Comparison of ENCODE assay signal across 1 cellular context in the genomic region with DNA sequence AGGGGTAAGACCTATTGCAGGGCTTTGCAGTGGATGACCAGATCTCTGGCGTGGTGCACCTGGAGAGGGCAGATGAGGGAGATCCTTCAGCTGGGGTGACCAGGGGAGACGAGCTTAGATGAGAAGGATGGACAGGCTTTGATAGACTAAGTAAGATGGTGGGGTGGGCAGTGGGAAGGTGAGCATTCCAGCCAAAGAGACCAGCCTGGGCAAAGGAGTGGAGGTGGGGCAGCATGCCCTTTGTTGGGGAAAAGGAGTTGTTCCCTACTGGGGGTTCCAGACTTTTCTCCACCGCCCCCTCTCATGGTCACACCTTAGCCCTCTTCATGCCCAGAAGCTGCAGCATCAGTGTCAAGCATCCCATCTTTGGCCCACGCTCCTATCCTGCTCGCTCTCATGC.
TF ChIP-seq lines count a peak whose summit lies in the region.

No MANE protein-coding gene starts in this region.

TF ChIP-seq in IMR-90, 13 proteins besides CTCF, POLR2A, EP300 and RAD21:
- TF ChIP-seq BHLHE40 (IDR thresholded peaks at IDR 0.05; ENCODE audit: low read depth, low read length) (no peak), CHD1 (IDR thresholded peaks at IDR 0.05; ENCODE audit: low read depth, low read length) (no peak), MXI1 (IDR thresholded peaks at IDR 0.05; ENCODE audit: borderline replicate concordance, low read depth, low read length) (no peak), RCOR1 (IDR thresholded peaks at IDR 0.05; ENCODE audit: insufficient replicate concordance, low read length) (no peak), NFE2L2 (IDR thresholded peaks at IDR 0.05; ENCODE audit: low read depth, low read length) (no peak), RFX5 (IDR thresholded peaks at IDR 0.05; ENCODE audit: low read depth, low read length) (no peak), SMC3 (IDR thresholded peaks at IDR 0.05; ENCODE audit: low read depth, low read length) (no peak), MAFK (IDR thresholded peaks at IDR 0.05; ENCODE audit: low read depth, low read length) (no peak), MAZ (IDR thresholded peaks at IDR 0.05; ENCODE audit: borderline replicate concordance, low read depth, low read length) (no peak), CEBPB (IDR thresholded peaks at IDR 0.05; ENCODE audit: low read depth, low read length) (no peak)
- TF ChIP-seq, protein P1, sequence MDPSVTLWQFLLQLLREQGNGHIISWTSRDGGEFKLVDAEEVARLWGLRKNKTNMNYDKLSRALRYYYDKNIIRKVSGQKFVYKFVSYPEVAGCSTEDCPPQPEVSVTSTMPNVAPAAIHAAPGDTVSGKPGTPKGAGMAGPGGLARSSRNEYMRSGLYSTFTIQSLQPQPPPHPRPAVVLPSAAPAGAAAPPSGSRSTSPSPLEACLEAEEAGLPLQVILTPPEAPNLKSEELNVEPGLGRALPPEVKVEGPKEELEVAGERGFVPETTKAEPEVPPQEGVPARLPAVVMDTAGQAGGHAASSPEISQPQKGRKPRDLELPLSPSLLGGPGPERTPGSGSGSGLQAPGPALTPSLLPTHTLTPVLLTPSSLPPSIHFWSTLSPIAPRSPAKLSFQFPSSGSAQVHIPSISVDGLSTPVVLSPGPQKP (IDR thresholded peaks at IDR 0.05; ENCODE audit: borderline replicate concordance, low read depth, low read length): no peak
- TF ChIP-seq, protein P2, sequence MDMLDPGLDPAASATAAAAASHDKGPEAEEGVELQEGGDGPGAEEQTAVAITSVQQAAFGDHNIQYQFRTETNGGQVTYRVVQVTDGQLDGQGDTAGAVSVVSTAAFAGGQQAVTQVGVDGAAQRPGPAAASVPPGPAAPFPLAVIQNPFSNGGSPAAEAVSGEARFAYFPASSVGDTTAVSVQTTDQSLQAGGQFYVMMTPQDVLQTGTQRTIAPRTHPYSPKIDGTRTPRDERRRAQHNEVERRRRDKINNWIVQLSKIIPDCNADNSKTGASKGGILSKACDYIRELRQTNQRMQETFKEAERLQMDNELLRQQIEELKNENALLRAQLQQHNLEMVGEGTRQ (IDR thresholded peaks at IDR 0.05; ENCODE audit: low read depth, low read length): no peak
